ENCODE assay signal across 14 cellular contexts in genomic region chr7:125406111-125406510, GRCh38.
DNase-seq lines count a peak whose midpoint lies in the region; TF ChIP-seq lines count a peak whose summit lies in the region.
"Had no signal": no experiment of that assay in that cellular context is flagged by ENCODE, and none has a peak within 500 bp of the region (broad histone marks: within the 10 kb centered on the region; RNA-seq: fewer than 3 reads in every experiment).

No MANE protein-coding gene starts in this region.

- H3K27me3 Mint-ChIP-seq in chondrocyte (ENCODE audit: low read depth) (no peaks in the 10 kb centered on the region), osteocyte (ENCODE audit: unreplicated experiment) (no peaks in the 10 kb centered on the region), HFFc6 (ENCODE audit: insufficient read depth) (no peaks in the 10 kb centered on the region)
- H3K27me3 Mint-ChIP-seq: B cell had no signal

- TF ChIP-seq CTCF in 22Rv1 (IDR thresholded peaks at IDR 0.05) (no peak), chondrocyte (IDR thresholded peaks at IDR 0.05) (no peak), osteocyte (IDR thresholded peaks at IDR 0.05) (no peak), HFFc6 (IDR thresholded peaks at IDR 0.05) (no peak)

- DNase-seq in astrocyte of the hippocampus (ENCODE audit: low read depth, low spot score) (peak; percentile 19), chondrocyte (ENCODE audit: low spot score) (no peak), osteocyte (ENCODE audit: extremely low spot score, unreplicated experiment) (no peak), SKM-1 treated with dmso at 0.1 percent for 144 hours (lab: John Stamatoyannopoulos, UW; ENCODE audit: unreplicated experiment) (no peak), EL (no peak), HFFc6 (no peak)
- DNase-seq: Calu3; CD8-positive, alpha-beta T cell; DMS79 treated with DMSO at 0.1 percent for 48 hours; GOT3; H9 had no signal

- H3K27ac Mint-ChIP-seq in chondrocyte (ENCODE audit: unreplicated experiment) (peak overlapping the region; percentile 47), osteocyte (ENCODE audit: unreplicated experiment) (peak overlapping the region; percentile 50), HFFc6 (no peak overlapping the region)
- H3K27ac Mint-ChIP-seq: B cell; CD8-positive, alpha-beta T cell; H9 had no signal

- peak overlapping the region; percentile 70 for H3K27ac ChIP-seq in 22Rv1
- H3K27ac ChIP-seq: BLaER1 treated with 17β-estradiol and CSF1 and Interleukin-3, amounts not matched to agents 10 nM and 100 nM had no signal

- H3K4me3 Mint-ChIP-seq in chondrocyte (ENCODE audit: unreplicated experiment), result no peak overlapping the region
- H3K4me3 Mint-ChIP-seq in osteocyte (ENCODE audit: unreplicated experiment), result no peak overlapping the region
- H3K4me3 Mint-ChIP-seq in HFFc6, result no peak overlapping the region
- H3K4me3 Mint-ChIP-seq: B cell; CD8-positive, alpha-beta T cell; H9 had no signal

- H3K36me3 Mint-ChIP-seq in chondrocyte (ENCODE audit: low read depth), result no peaks in the 10 kb centered on the region
- H3K36me3 Mint-ChIP-seq in osteocyte (ENCODE audit: unreplicated experiment), result peaks cover 3% of the 10 kb centered on the region
- no peaks in the 10 kb centered on the region for H3K36me3 Mint-ChIP-seq in HFFc6 (ENCODE audit: low read depth)
- H3K36me3 Mint-ChIP-seq: CD8-positive, alpha-beta T cell had no signal

- peaks cover 4% of the 10 kb centered on the region for H3K9me3 Mint-ChIP-seq in chondrocyte (ENCODE audit: low read depth)
- H3K9me3 Mint-ChIP-seq in osteocyte (ENCODE audit: unreplicated experiment), result peaks cover 4% of the 10 kb centered on the region
- peaks cover 26% of the 10 kb centered on the region for H3K9me3 Mint-ChIP-seq in HFFc6

- H3K4me1 Mint-ChIP-seq in chondrocyte (ENCODE audit: low read depth), result peaks cover 27% of the 10 kb centered on the region
- H3K4me1 Mint-ChIP-seq in osteocyte (ENCODE audit: unreplicated experiment), result peaks cover 36% of the 10 kb centered on the region
- no peaks in the 10 kb centered on the region for H3K4me1 Mint-ChIP-seq in HFFc6 (ENCODE audit: low read depth)
- H3K4me1 Mint-ChIP-seq: B cell, H9 had no signal
